ENCODE assay signal across 22 cellular contexts in the genomic region with DNA sequence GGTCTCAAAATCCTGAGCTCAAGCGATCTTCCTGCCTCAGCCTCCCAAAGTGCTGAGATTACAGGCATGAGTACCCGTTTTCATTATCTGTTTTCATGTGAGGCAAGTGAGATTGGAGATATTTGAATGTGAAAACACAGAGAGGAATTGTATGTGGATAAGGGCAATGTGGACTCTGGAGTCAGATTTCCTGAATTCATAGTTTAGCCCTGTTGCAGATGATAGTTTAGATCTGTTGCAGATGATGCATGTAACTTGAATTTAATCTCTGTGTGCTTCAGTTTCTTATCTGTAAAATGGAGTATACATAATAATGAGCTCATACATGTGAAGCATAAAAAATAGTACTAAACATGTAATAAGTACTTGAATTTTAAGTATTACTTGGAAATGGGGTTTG. TPM values are rescaled to one million over a fixed set of nuclear protein-coding genes. Genes with fewer than 3 reads are reported as not detected.
"Had no signal": no experiment of that assay in that cellular context is flagged by ENCODE, and none has a peak within 500 bp of the region (broad histone marks: within the 10 kb centered on the region; RNA-seq: fewer than 3 reads in every experiment).

No MANE protein-coding gene starts in this region.

- ATAC-seq: activated T-helper 17 cell treated with anti-CD3 and anti-CD28 coated beads, Interleukin-2, amount 50 U/mL, for 72 hours; effector memory CD8-positive, alpha-beta T cell; left cardiac atrium; SK-N-SH treated with all-trans-retinoic acid at 6 μM for 48 hours; stimulated activated memory B cell treated with anti-CD40 and anti-IgM and Interleukin-4, amounts not matched to agents 10 μg/mL and 1 μg/mL and 100 μg/mL, for 72 hours; upper lobe of right lung had no signal

- H3K27me3 ChIP-seq: upper lobe of right lung had no signal

- DNase-seq: activated CD4-positive, alpha-beta T cell treated with anti-CD3 and anti-CD28 coated beads, Interleukin-2, amount 50 U/mL, for 1 hour; activated CD4-positive, CD25-positive, alpha-beta regulatory T cell; activated naive CD4-positive, alpha-beta T cell treated with anti-CD3 and anti-CD28 coated beads for 36 hours; activated T-cell treated with anti-CD3 and anti-CD28 coated beads for 4 hours; central memory CD4-positive, alpha-beta T cell; cortex of kidney; effector memory CD8-positive, alpha-beta T cell; glutamatergic neuron; immature natural killer cell; left cardiac atrium; mammary epithelial cell; nephron progenitor cell; substantia nigra; upper lobe of right lung had no signal

- H3K9me3 Mint-ChIP-seq: activated naive CD4-positive, alpha-beta T cell treated with anti-CD3 and anti-CD28 coated beads for 36 hours; activated T-helper 17 cell treated with anti-CD3 and anti-CD28 coated beads, Interleukin-2, amount 50 U/mL, for 72 hours; effector memory CD8-positive, alpha-beta T cell; nephron progenitor cell; stimulated activated memory B cell treated with anti-CD40 and anti-IgM and Interleukin-4, amounts not matched to agents 10 μg/mL and 1 μg/mL and 100 μg/mL, for 72 hours; T-helper 1 cell treated with Interleukin-12 subunit alpha and Interleukin-12 subunit beta and Interleukin-4 antibody, amounts not matched to agents 30 μg/mL and 1 μg/mL, for 36 hours had no signal

- H3K4me3 Mint-ChIP-seq: activated naive CD4-positive, alpha-beta T cell treated with anti-CD3 and anti-CD28 coated beads for 36 hours; activated T-helper 17 cell treated with anti-CD3 and anti-CD28 coated beads, Interleukin-2, amount 50 U/mL, for 72 hours; effector memory CD8-positive, alpha-beta T cell; immature natural killer cell; nephron progenitor cell; stimulated activated memory B cell treated with anti-CD40 and anti-IgM and Interleukin-4, amounts not matched to agents 10 μg/mL and 1 μg/mL and 100 μg/mL, for 72 hours; T-helper 1 cell treated with Interleukin-12 subunit alpha and Interleukin-12 subunit beta and Interleukin-4 antibody, amounts not matched to agents 30 μg/mL and 1 μg/mL, for 36 hours had no signal

- H3K27ac ChIP-seq: epithelial cell of prostate, parathyroid adenoma, upper lobe of right lung had no signal

- H3K4me3 ChIP-seq: upper lobe of right lung had no signal

- H3K27ac Mint-ChIP-seq: activated naive CD4-positive, alpha-beta T cell treated with anti-CD3 and anti-CD28 coated beads for 36 hours; activated T-helper 17 cell treated with anti-CD3 and anti-CD28 coated beads, Interleukin-2, amount 50 U/mL, for 72 hours; effector memory CD8-positive, alpha-beta T cell; immature natural killer cell; nephron progenitor cell; stimulated activated memory B cell treated with anti-CD40 and anti-IgM and Interleukin-4, amounts not matched to agents 10 μg/mL and 1 μg/mL and 100 μg/mL, for 72 hours; T-helper 1 cell treated with Interleukin-12 subunit alpha and Interleukin-12 subunit beta and Interleukin-4 antibody, amounts not matched to agents 30 μg/mL and 1 μg/mL, for 36 hours had no signal

- H3K36me3 Mint-ChIP-seq: immature natural killer cell; stimulated activated memory B cell treated with anti-CD40 and anti-IgM and Interleukin-4, amounts not matched to agents 10 μg/mL and 1 μg/mL and 100 μg/mL, for 72 hours had no signal

- H3K9me3 ChIP-seq: upper lobe of right lung had no signal

RNA-seq across cellular contexts. Expression of a gene that starts 13.3 kb away (rescaled TPM):
- total RNA-seq: activated CD8-positive, alpha-beta memory T cell treated with anti-CD3 and anti-CD28 coated beads for 36 hours; activated naive CD4-positive, alpha-beta T cell treated with anti-CD3 and anti-CD28 coated beads for 36 hours; activated T-helper 17 cell treated with anti-CD3 and anti-CD28 coated beads, Interleukin-2, amount 50 U/mL, for 72 hours; mammary epithelial cell; mucosa of gallbladder; upper lobe of right lung had no signal
- polyA plus RNA-seq: immature natural killer cell, mammary epithelial cell had no signal
